ENCODE assay signal across 10 cellular contexts in genomic region chr17:39756376-39757079, GRCh38. TPM values are rescaled to one million over a fixed set of nuclear protein-coding genes. Genes with fewer than 3 reads are reported as not detected.
DNase-seq lines count a peak whose midpoint lies in the region; ATAC-seq and TF ChIP-seq lines count a peak whose summit lies in the region.
"Had no signal": no experiment of that assay in that cellular context is flagged by ENCODE, and none has a peak within 500 bp of the region (broad histone marks: within the 10 kb centered on the region; RNA-seq: fewer than 3 reads in every experiment).

No MANE protein-coding gene starts in this region.

- H3K9me2 ChIP-seq in Loucy (replicated peaks; ENCODE audit: low read depth, low read length) (no peaks in the 10 kb centered on the region), PC-9 (ENCODE audit: insufficient read depth) (no peaks in the 10 kb centered on the region)

- H3K4me3 ChIP-seq in Loucy (ENCODE audit: low read length, poor library complexity, severe bottlenecking) (no peak overlapping the region), osteoblast (ENCODE audit: insufficient read depth, low read length) (no peak overlapping the region), PC-9 (no peak overlapping the region)
- H3K4me3 ChIP-seq: gastrocnemius medialis had no signal

- POLR2A ChIA-PET in activated naive CD8-positive, alpha-beta T cell treated with anti-CD3 and anti-CD28 coated beads, Interleukin-2, amount 10 ng/mL, durations not matched to agents 7 days and 5 days (lab: Charles Lee), result interaction anchor here (0.7 to 2.5 kb wide), 7 partner anchors 13 to 224 kb away, joined by 3 to 17 read pairs (median 9); partner anchors contain the start of genes LRRC3C, MIEN1, ORMDL3 and PSMD3
- POLR2A ChIA-PET in PC-9 (lab: Charles Lee; ENCODE audit: unreplicated experiment), result interaction anchor here (0.6 kb wide), 1 partner anchor 10 kb away, joined by 4 read pairs; no protein-coding TSS in a partner anchor

- no TSS peak for BruUV-seq in PC-9 (replicated peaks; lab: Mats Ljungman, UMichigan)

- CTCF ChIA-PET in PC-9 (lab: Charles Lee), result no interaction called here

- peaks cover 34% of the 10 kb centered on the region for H3K4me1 ChIP-seq in Loucy (ENCODE audit: insufficient read depth, low read length, poor library complexity, severe bottlenecking)
- H3K4me1 ChIP-seq in osteoblast (ENCODE audit: insufficient read depth, low read length), result peaks cover 5% of the 10 kb centered on the region
- H3K4me1 ChIP-seq in PC-9 (replicated peaks; ENCODE audit: insufficient read depth), result peaks cover 27% of the 10 kb centered on the region

- no peaks in the 10 kb centered on the region for H3K27me3 ChIP-seq in Loucy (ENCODE audit: insufficient read depth, low read length, poor library complexity, severe bottlenecking)
- H3K27me3 ChIP-seq in osteoblast (ENCODE audit: insufficient read depth, low read length), result peaks cover 18% of the 10 kb centered on the region
- H3K27me3 ChIP-seq in PC-9 (ENCODE audit: insufficient read depth, low read depth), result no peaks in the 10 kb centered on the region

- H3F3A ChIP-seq in Loucy (ENCODE audit: low read depth), result no peaks in the 10 kb centered on the region; the same call in 1 of the 2 replicates
- peaks cover 7% of the 10 kb centered on the region; the same call in 1 of the 2 replicates for H3F3A ChIP-seq in PC-9 (ENCODE audit: insufficient read depth, low read depth)

- TF ChIP-seq POLR2A in GM10847 (IDR thresholded peaks at IDR 0.05; ENCODE audit: extremely low read depth, insufficient read length), result peak; percentile 4

- H3K4me3 Mint-ChIP-seq in activated naive CD8-positive, alpha-beta T cell treated with anti-CD3 and anti-CD28 coated beads, Interleukin-2, amount 10 ng/mL, durations not matched to agents 7 days and 5 days, result peak overlapping the region; percentile 63

- H3K9me3 ChIP-seq in Loucy (ENCODE audit: insufficient read depth, low read depth, low read length) (no peaks in the 10 kb centered on the region), osteoblast (ENCODE audit: low read depth, low read length) (no peaks in the 10 kb centered on the region), PC-9 (ENCODE audit: insufficient read depth, low read depth) (no peaks in the 10 kb centered on the region)
- H3K9me3 ChIP-seq: gastrocnemius medialis had no signal

- no peak for ATAC-seq in activated naive CD8-positive, alpha-beta T cell treated with anti-CD3 and anti-CD28 coated beads, Interleukin-2, amount 10 ng/mL, durations not matched to agents 7 days and 5 days (ENCODE audit: low read depth)
- ATAC-seq: gastrocnemius medialis had no signal

- H2AFZ ChIP-seq in Loucy (ENCODE audit: low read length) (no peak overlapping the region), osteoblast (ENCODE audit: low read length) (no peak overlapping the region), PC-9 (no peak overlapping the region)

- H3K4me2 ChIP-seq in Loucy (ENCODE audit: low read depth, low read length, poor library complexity, severe bottlenecking) (peak overlapping the region; percentile 68), osteoblast (ENCODE audit: insufficient read depth, low read length) (no peak overlapping the region), PC-9 (no peak overlapping the region)

- H3K79me2 ChIP-seq in Loucy (ENCODE audit: insufficient read depth, low read length) (no peaks in the 10 kb centered on the region), osteoblast (ENCODE audit: insufficient read depth, low read length) (no peaks in the 10 kb centered on the region), PC-9 (ENCODE audit: low read depth) (no peaks in the 10 kb centered on the region)

- H3K27ac ChIP-seq in osteoblast (ENCODE audit: low read depth, low read length) (no peak overlapping the region), PC-9 (no peak overlapping the region)

- peak overlapping the region; percentile 83 for H3K27ac Mint-ChIP-seq in activated naive CD8-positive, alpha-beta T cell treated with anti-CD3 and anti-CD28 coated beads, Interleukin-2, amount 10 ng/mL, durations not matched to agents 7 days and 5 days

- TF ChIP-seq CTCF in Loucy (conservative IDR thresholded peaks at IDR 0.05; ENCODE audit: low read length), result no peak
- no peak for TF ChIP-seq CTCF in osteoblast (IDR thresholded peaks at IDR 0.05; ENCODE audit: extremely low read depth, low read depth, low read length)
- TF ChIP-seq CTCF in PC-9 (conservative IDR thresholded peaks at IDR 0.05), result no peak

- H3K36me3 Mint-ChIP-seq in activated naive CD8-positive, alpha-beta T cell treated with anti-CD3 and anti-CD28 coated beads, Interleukin-2, amount 10 ng/mL, durations not matched to agents 7 days and 5 days, result peaks cover 16% of the 10 kb centered on the region

- no peaks in the 10 kb centered on the region for H3K27me3 Mint-ChIP-seq in activated naive CD8-positive, alpha-beta T cell treated with anti-CD3 and anti-CD28 coated beads, Interleukin-2, amount 10 ng/mL, durations not matched to agents 7 days and 5 days

- DNase-seq in activated naive CD8-positive, alpha-beta T cell treated with anti-CD3 and anti-CD28 coated beads, Interleukin-2, amount 10 ng/mL, durations not matched to agents 7 days and 5 days, result peak; percentile 55
- peak; percentile 76 for DNase-seq in osteoblast (ENCODE audit: insufficient read length, low spot score, missing footprints)
- no peak for DNase-seq in activated gamma-delta T cell (lab: John Stamatoyannopoulos, UW)
- no peak for DNase-seq in HUDEP-2 (lab: John Stamatoyannopoulos, UW; ENCODE audit: unreplicated experiment in 76 of 76)
- no peak for DNase-seq in PC-9
- DNase-seq: DMS 273 treated with DMSO at 0.1 percent for 48 hours, gastrocnemius medialis, Right ventricle myocardium superior had no signal

- no peaks in the 10 kb centered on the region for H4K20me1 ChIP-seq in Loucy (ENCODE audit: insufficient read depth, low read length, poor library complexity, severe bottlenecking)
- no peaks in the 10 kb centered on the region for H4K20me1 ChIP-seq in osteoblast (ENCODE audit: insufficient read depth, low read length)
- no peaks in the 10 kb centered on the region for H4K20me1 ChIP-seq in PC-9 (ENCODE audit: insufficient read depth)

- no peaks in the 10 kb centered on the region for H3K9me3 Mint-ChIP-seq in activated naive CD8-positive, alpha-beta T cell treated with anti-CD3 and anti-CD28 coated beads, Interleukin-2, amount 10 ng/mL, durations not matched to agents 7 days and 5 days

- peak overlapping the region; percentile 18 for H3K9ac ChIP-seq in Loucy (ENCODE audit: low read depth, low read length, poor library complexity, severe bottlenecking)

- peaks cover 55% of the 10 kb centered on the region for H3K4me1 Mint-ChIP-seq in activated naive CD8-positive, alpha-beta T cell treated with anti-CD3 and anti-CD28 coated beads, Interleukin-2, amount 10 ng/mL, durations not matched to agents 7 days and 5 days

- intact Hi-C loops in PC-9 (cut with micrococcal nuclease; ENCODE audit: unreplicated experiment), result loop anchor here (10.0 kb wide), 2 partner anchors 168 to 198 kb away; partner anchors contain the start of genes LRRC3C and ORMDL3

- no peaks in the 10 kb centered on the region for H3K36me3 ChIP-seq in Loucy (ENCODE audit: insufficient read depth, low read length)
- no peaks in the 10 kb centered on the region for H3K36me3 ChIP-seq in osteoblast (ENCODE audit: insufficient read depth, low read length)
- H3K36me3 ChIP-seq in PC-9 (ENCODE audit: low read depth), result no peaks in the 10 kb centered on the region
- H3K36me3 ChIP-seq: gastrocnemius medialis had no signal

RNA-seq across cellular contexts. Expression of gene GRB7, which starts 18.8 kb away (rescaled TPM):
- under 1 TPM; 0.37 to 0.61 TPM for total RNA-seq in activated naive CD8-positive, alpha-beta T cell treated with anti-CD3 and anti-CD28 coated beads, Interleukin-2, amount 10 ng/mL, durations not matched to agents 7 days and 5 days
- total RNA-seq in osteoblast (under 0.01 and 0.29 TPM in 2 replicates), PC-9 (2021) (49.1 and 55.9 TPM in 2 replicates)

RNA-seq across cellular contexts. Expression of gene MIEN1, which starts 26.2 kb away (rescaled TPM):
- total RNA-seq in activated naive CD8-positive, alpha-beta T cell treated with anti-CD3 and anti-CD28 coated beads, Interleukin-2, amount 10 ng/mL, durations not matched to agents 7 days and 5 days, result 10 to 100 TPM; 38.1 to 38.6 TPM
- total RNA-seq in osteoblast (14.8 and 16.5 TPM in 2 replicates), PC-9 (2021) (49.2 and 50.8 TPM in 2 replicates)

RNA-seq across cellular contexts. Expression of gene ERBB2, which starts 56.7 kb away (rescaled TPM):
- 1 to 10 TPM; 6.4 to 6.6 TPM for total RNA-seq in activated naive CD8-positive, alpha-beta T cell treated with anti-CD3 and anti-CD28 coated beads, Interleukin-2, amount 10 ng/mL, durations not matched to agents 7 days and 5 days
- total RNA-seq in osteoblast (40.4 and 44.2 TPM in 2 replicates), PC-9 (2021) (87.2 and 90.6 TPM in 2 replicates)

Comparison
In these comparisons a context has a peak if more than half of its experiments do, and no peak if none do; other contexts are left out.
1. DNase-seq: peak in activated naive CD8-positive, alpha-beta T cell treated with anti-CD3 and anti-CD28 coated beads, Interleukin-2, amount 10 ng/mL, durations not matched to agents 7 days and 5 days (single experiment) and osteoblast (single experiment); none in activated gamma-delta T cell (single experiment), HUDEP-2 (0 of 76) and PC-9 (0 of 2).
2. RNA of gene GRB7, which starts 18.8 kb away (total RNA-seq): 49.1 to 55.9 TPM in PC-9; 0.37 to 0.61 TPM in activated naive CD8-positive, alpha-beta T cell treated with anti-CD3 and anti-CD28 coated beads, Interleukin-2, amount 10 ng/mL, durations not matched to agents 7 days and 5 days and under 0.01 to 0.29 TPM in osteoblast; every median in the first group is over 10 times any median in the second.